In the genomic region with DNA sequence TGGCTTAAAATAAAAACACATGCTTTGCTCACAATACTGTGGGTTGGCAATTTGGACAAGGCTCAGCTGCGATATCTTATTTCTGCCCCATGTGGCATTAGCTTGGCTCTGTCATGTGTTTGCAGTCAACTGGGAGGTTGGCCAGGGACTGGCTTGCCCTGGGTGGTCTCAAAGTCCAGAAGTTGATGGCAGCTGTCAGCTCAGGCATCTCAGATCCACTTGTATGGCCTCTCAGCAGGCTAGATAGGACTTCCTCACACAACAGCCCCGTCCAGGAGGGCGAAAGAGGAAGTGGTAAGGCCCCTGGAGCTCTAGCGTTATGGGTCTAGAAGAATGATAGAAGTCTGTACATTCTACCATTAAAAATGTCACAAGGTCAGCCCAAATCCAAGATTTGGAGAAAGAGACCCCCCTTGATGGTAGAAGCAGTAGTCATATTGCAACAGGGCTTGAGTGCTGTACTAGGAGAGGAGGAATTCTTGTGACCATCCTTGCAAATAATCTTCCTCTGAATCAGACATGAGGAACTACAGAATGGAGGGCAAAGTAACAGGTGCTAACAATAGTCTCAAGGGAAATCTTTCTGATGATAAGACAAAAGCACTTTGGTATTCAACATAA, we compare ENCODE assay signal across 9 cellular contexts.
A peak's percentile ranks its signal among the peaks of the same experiment; 100 is the strongest.
DNase-seq lines count a peak whose midpoint lies in the region; ATAC-seq and TF ChIP-seq lines count a peak whose summit lies in the region.
"Had no signal": no experiment of that assay in that cellular context is flagged by ENCODE, and none has a peak within 500 bp of the region (broad histone marks: within the 10 kb centered on the region; RNA-seq: fewer than 3 reads in every experiment).

No MANE protein-coding gene starts in this region.

- H3K4me1 ChIP-seq in tibial nerve = peaks cover 0 to 8% (median 3%) of the 10 kb centered on the region in 4 donors

- no peak overlapping the region for H3K4me3 ChIP-seq in tibial nerve
- H3K4me3 ChIP-seq: smooth muscle cell had no signal

- no peak for TF ChIP-seq EP300 in tibial nerve (IDR thresholded peaks at IDR 0.05)

- 87 to 92% methylated on average over 4 of the region's 4 CpGs for WGBS in tibial nerve, 2 donors

- peaks cover 10 to 14% of the 10 kb centered on the region in 2 donors for H3K4me1 Mint-ChIP-seq in immature natural killer cell

- H3K36me3 Mint-ChIP-seq in immature natural killer cell = no peaks in the 10 kb centered on the region

- ATAC-seq in GM18867 (IDR thresholded peaks at IDR 0.05; ENCODE audit: unreplicated experiment) = peak; percentile 24
- ATAC-seq in HG02870 (IDR thresholded peaks at IDR 0.05; ENCODE audit: unreplicated experiment) = peak; percentile 36

- H3K9me3 ChIP-seq in tibial nerve = no peaks in the 10 kb centered on the region

- H3K27ac ChIP-seq in tibial nerve = no peak overlapping the region

- no peaks in the 10 kb centered on the region for H3K27me3 ChIP-seq in tibial nerve

- no peak overlapping the region for H3K27ac Mint-ChIP-seq in immature natural killer cell

- no peak overlapping the region for H3K4me3 Mint-ChIP-seq in immature natural killer cell

- no peak for TF ChIP-seq POLR2A in tibial nerve (IDR thresholded peaks at IDR 0.05)

- H3K36me3 ChIP-seq in tibial nerve = no peaks in the 10 kb centered on the region

- no peak for TF ChIP-seq CTCF in tibial nerve (IDR thresholded peaks at IDR 0.05)

- H3K27me3 Mint-ChIP-seq in immature natural killer cell (ENCODE audit: low read depth in 3 of 3) = peaks cover 0 to 3% (median 2%) of the 10 kb centered on the region in 3 donors

- DNase-seq in OCI-M1 (lab: John Stamatoyannopoulos, UW) (peak; percentile 64), myocyte (ENCODE audit: low read depth) (peak; percentile 96), HK-2 (ENCODE audit: unreplicated experiment) (no peak), immature natural killer cell (no peak), tibial nerve (ENCODE audit: low spot score in 2 of 2) (no peak)
- DNase-seq in stimulated activated CD4-positive, alpha-beta T cell treated with anti-CD3 and anti-CD28 coated beads, Interleukin-1b, Interleukin-23, amount 100 ng/mL, for 48 hours = no peak

- H3K9me3 Mint-ChIP-seq in immature natural killer cell = no peaks in the 10 kb centered on the region

Comparison
In these comparisons a context has a peak if more than half of its experiments do, and no peak if none do; other contexts are left out.
1. DNase-seq: peak in OCI-M1 (single experiment) and myocyte (single experiment); none in HK-2 (single experiment), immature natural killer cell (0 of 3), stimulated activated CD4-positive, alpha-beta T cell treated with anti-CD3 and anti-CD28 coated beads, Interleukin-1b, Interleukin-23, amount 100 ng/mL, for 48 hours (single experiment) and tibial nerve (0 of 2).